10 cellular contexts compared by ENCODE assay signal in genomic region chr18:55510809-55511208, GRCh38.
A peak's percentile ranks its signal among the peaks of the same experiment; 100 is the strongest.
DNase-seq lines count a peak whose midpoint lies in the region; ATAC-seq and TF ChIP-seq lines count a peak whose summit lies in the region.
"Had no signal": no experiment of that assay in that cellular context is flagged by ENCODE, and none has a peak within 500 bp of the region (broad histone marks: within the 10 kb centered on the region; RNA-seq: fewer than 3 reads in every experiment).

No MANE protein-coding gene starts in this region.

- WGBS in body of pancreas, 2 donors = 78 to 83% methylated on average over 5 of the region's 5 CpGs
- 37 to 40% methylated on average over 5 of the region's 5 CpGs for WGBS in tibial nerve, 2 donors

- TF ChIP-seq POLR2A in body of pancreas (IDR thresholded peaks at IDR 0.05) (peak in 1 of 3 donors; percentile 26), tibial nerve (IDR thresholded peaks at IDR 0.05) (peak in 1 of 2 donors; percentile 37)

- ATAC-seq in body of pancreas = peak; percentile 45
- ATAC-seq in HG02981 (IDR thresholded peaks at IDR 0.05; ENCODE audit: unreplicated experiment) = no peak
- no peak for ATAC-seq in HG02642 (IDR thresholded peaks at IDR 0.05; ENCODE audit: poor library complexity, unreplicated experiment)

- DNase-seq in DMS 273 (lab: John Stamatoyannopoulos, UW; ENCODE audit: unreplicated experiment) (peak; percentile 44), DMS 273 treated with DMSO at 0.1 percent for 48 hours (lab: John Stamatoyannopoulos, UW) (no peak), body of pancreas (peak in 1 of 4 donors; percentile 11), left kidney (ENCODE audit: low read depth, low spot score) (peak; percentile 56), tibial nerve (ENCODE audit: low spot score in 2 of 2) (peak in 1 of 2 donors; percentile 58), NCI-H1436 (lab: John Stamatoyannopoulos, UW) (no peak)

- intact Hi-C loops in body of pancreas (cut with DNase I) = no loop called here

- peak; percentile 93 to 98 for TF ChIP-seq EP300 in tibial nerve (IDR thresholded peaks at IDR 0.05)

- H3K4me1 ChIP-seq in body of pancreas = no peaks in the 10 kb centered on the region
- peaks cover 0 to 5% (median 1%) of the 10 kb centered on the region in 4 donors for H3K4me1 ChIP-seq in tibial nerve

- peak overlapping the region in 2 of 4 donors; percentile 39 to 55 for H3K27ac ChIP-seq in body of pancreas
- H3K27ac ChIP-seq in tibial nerve = peak overlapping the region; percentile 58 to 85 (median 76)
- H3K27ac ChIP-seq: 22Rv1 had no signal

- H3K4me3 ChIP-seq in body of pancreas (no peak overlapping the region), tibial nerve (peak overlapping the region in 1 of 4 donors; percentile 0)
- H3K4me3 ChIP-seq: lung had no signal

- H3K36me3 ChIP-seq in body of pancreas (replicated peaks in 1 of 2; ENCODE audit: insufficient read depth in 1 of 2, low read depth in 2 of 2) (no peaks in the 10 kb centered on the region), tibial nerve (no peaks in the 10 kb centered on the region)

- H3K9me3 ChIP-seq in body of pancreas (no peaks in the 10 kb centered on the region), tibial nerve (no peaks in the 10 kb centered on the region)

- TF ChIP-seq CTCF in body of pancreas (IDR thresholded peaks at IDR 0.05) (no peak), tibial nerve (IDR thresholded peaks at IDR 0.05) (no peak)

- no peaks in the 10 kb centered on the region for H3K27me3 ChIP-seq in body of pancreas
- H3K27me3 ChIP-seq in tibial nerve = no peaks in the 10 kb centered on the region

Comparison
In these comparisons a context has a peak if more than half of its experiments do, and no peak if none do; other contexts are left out.
1. DNase-seq: peak in DMS 273 (single experiment) and left kidney (single experiment); none in DMS 273 treated with DMSO at 0.1 percent for 48 hours (single experiment) and NCI-H1436 (single experiment).